In genomic region chr18:51563401-51563800, GRCh38 we compare ENCODE assay signal across 23 cellular contexts.
"Had no signal": no experiment of that assay in that cellular context is flagged by ENCODE, and none has a peak within 500 bp of the region (broad histone marks: within the 10 kb centered on the region; RNA-seq: fewer than 3 reads in every experiment).

No MANE protein-coding gene starts in this region.

- H3K4me2 ChIP-seq: hepatocyte had no signal

- DNase-seq: activated CD4-positive, alpha-beta T cell treated with anti-CD3 and anti-CD28 coated beads, Interleukin-2, amount 50 U/mL, for 1 hour; activated CD8-positive, alpha-beta memory T cell treated with anti-CD3 and anti-CD28 coated beads, Interleukin-2, amount 10 ng/mL, durations not matched to agents 7 days and 5 days; activated CD8-positive, alpha-beta T cell treated with anti-CD3 and anti-CD28 coated beads, Interleukin-2, amount 10 ng/mL, durations not matched to agents 7 days and 5 days; activated T-cell treated with anti-CD3 and anti-CD28 coated beads, Interleukin-2, amount 50 U/mL, for 48 hours; anterior cingulate cortex; brain microvascular endothelial cell; effector memory CD8-positive, alpha-beta T cell; immature natural killer cell; kidney; midbrain; naive thymus-derived CD4-positive, alpha-beta T cell; right cardiac atrium; stimulated activated CD4-positive, alpha-beta T cell treated with anti-CD3 and anti-CD28 coated beads, Interleukin-2, amount 100 ng/mL, for 48 hours; stimulated activated naive CD4-positive, alpha-beta T cell treated with Interleukin-2 at 50 U/mL for 16 hours; T-helper 2 cell; transverse colon had no signal

- H3K27ac Mint-ChIP-seq: activated CD8-positive, alpha-beta memory T cell treated with anti-CD3 and anti-CD28 coated beads, Interleukin-2, amount 10 ng/mL, durations not matched to agents 7 days and 5 days; activated CD8-positive, alpha-beta T cell treated with anti-CD3 and anti-CD28 coated beads, Interleukin-2, amount 10 ng/mL, durations not matched to agents 7 days and 5 days; activated naive CD4-positive, alpha-beta T cell treated with anti-CD3 and anti-CD28 coated beads, Interleukin-2, amount 50 U/mL, for 72 hours; activated T-helper 2 cell treated with anti-CD3 and anti-CD28 coated beads, Interferon-gamma antibody, Interleukin-2, Interleukin-4, amounts not matched to agents 10 μg/mL and 5 μg/mL and 100 μg/mL, durations not matched to agents 14 hours and 24 hours and 36 hours; effector memory CD8-positive, alpha-beta T cell; immature natural killer cell; naive thymus-derived CD4-positive, alpha-beta T cell; WTC11 had no signal

- H3K4me3 ChIP-seq: coronary artery, gastroesophageal sphincter, hepatocyte, transverse colon had no signal

- H3K4me3 Mint-ChIP-seq: activated CD8-positive, alpha-beta memory T cell treated with anti-CD3 and anti-CD28 coated beads, Interleukin-2, amount 10 ng/mL, durations not matched to agents 7 days and 5 days; activated CD8-positive, alpha-beta T cell treated with anti-CD3 and anti-CD28 coated beads, Interleukin-2, amount 10 ng/mL, durations not matched to agents 7 days and 5 days; effector memory CD8-positive, alpha-beta T cell; immature natural killer cell; naive thymus-derived CD4-positive, alpha-beta T cell; neural crest cell; WTC11 had no signal

- H2AFZ ChIP-seq: hepatocyte had no signal

- H3K4me1 ChIP-seq: gastroesophageal sphincter, transverse colon had no signal

- H3K36me3 ChIP-seq: brain microvascular endothelial cell, gastroesophageal sphincter, transverse colon had no signal

- H3K9me3 ChIP-seq: gastroesophageal sphincter, transverse colon had no signal

- H3K9me3 Mint-ChIP-seq: activated naive CD4-positive, alpha-beta T cell treated with anti-CD3 and anti-CD28 coated beads, Interleukin-2, amount 50 U/mL, for 72 hours; activated T-helper 2 cell treated with anti-CD3 and anti-CD28 coated beads, Interferon-gamma antibody, Interleukin-2, Interleukin-4, amounts not matched to agents 10 μg/mL and 5 μg/mL and 100 μg/mL, durations not matched to agents 14 hours and 24 hours and 36 hours; effector memory CD8-positive, alpha-beta T cell; immature natural killer cell; naive thymus-derived CD4-positive, alpha-beta T cell had no signal

- H3K36me3 Mint-ChIP-seq: activated CD8-positive, alpha-beta memory T cell treated with anti-CD3 and anti-CD28 coated beads, Interleukin-2, amount 10 ng/mL, durations not matched to agents 7 days and 5 days; activated naive CD4-positive, alpha-beta T cell treated with anti-CD3 and anti-CD28 coated beads, Interleukin-2, amount 50 U/mL, for 72 hours; immature natural killer cell; naive thymus-derived CD4-positive, alpha-beta T cell; WTC11 had no signal

- H3K4me1 Mint-ChIP-seq: activated CD8-positive, alpha-beta memory T cell treated with anti-CD3 and anti-CD28 coated beads, Interleukin-2, amount 10 ng/mL, durations not matched to agents 7 days and 5 days; immature natural killer cell; neural crest cell had no signal

- H3K79me2 ChIP-seq: hepatocyte had no signal

- H3K27ac ChIP-seq: brain microvascular endothelial cell, coronary artery, gastroesophageal sphincter, hepatocyte, transverse colon had no signal

- H3K27me3 ChIP-seq: brain microvascular endothelial cell, hepatocyte, transverse colon had no signal

- ATAC-seq: activated CD8-positive, alpha-beta memory T cell treated with anti-CD3 and anti-CD28 coated beads, Interleukin-2, amount 10 ng/mL, durations not matched to agents 7 days and 5 days; activated CD8-positive, alpha-beta T cell treated with anti-CD3 and anti-CD28 coated beads, Interleukin-2, amount 10 ng/mL, durations not matched to agents 7 days and 5 days; activated naive CD4-positive, alpha-beta T cell treated with anti-CD3 and anti-CD28 coated beads, Interleukin-2, amount 50 U/mL, for 72 hours; effector memory CD8-positive, alpha-beta T cell; gastroesophageal sphincter; naive thymus-derived CD4-positive, alpha-beta T cell; right cardiac atrium; WTC11 had no signal
